ENCODE assay signal across 9 cellular contexts in the genomic region with DNA sequence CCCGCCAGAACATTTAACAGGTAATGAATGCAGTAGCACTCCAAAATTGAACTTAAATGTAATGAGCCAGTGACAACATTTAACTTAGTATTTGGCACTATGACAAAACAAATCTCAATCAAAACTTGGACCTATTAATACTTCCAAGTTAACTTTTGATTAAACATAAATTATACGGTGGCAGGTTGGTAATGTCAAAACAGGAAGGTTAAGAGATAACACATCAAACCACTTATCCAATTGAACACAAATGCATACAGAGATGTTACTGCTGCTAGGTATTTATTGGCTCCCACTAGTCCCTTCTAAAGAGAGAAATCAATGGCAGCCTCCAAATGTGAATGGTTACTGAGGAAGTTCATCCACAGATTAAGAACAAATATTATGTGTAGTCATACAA. TPM values are rescaled to one million over a fixed set of nuclear protein-coding genes. Genes with fewer than 3 reads are reported as not detected.
DNase-seq lines count a peak whose midpoint lies in the region; ATAC-seq and TF ChIP-seq lines count a peak whose summit lies in the region.
"Had no signal": no experiment of that assay in that cellular context is flagged by ENCODE, and none has a peak within 500 bp of the region (broad histone marks: within the 10 kb centered on the region; RNA-seq: fewer than 3 reads in every experiment).

No MANE protein-coding gene starts in this region.

- no peak overlapping the region for H3K4me3 Mint-ChIP-seq in CD4-positive, CD25-positive, alpha-beta regulatory T cell
- H3K4me3 Mint-ChIP-seq: activated CD8-positive, alpha-beta T cell treated with anti-CD3 and anti-CD28 coated beads, Interleukin-2, amount 10 ng/mL, durations not matched to agents 7 days and 5 days had no signal

- in situ Hi-C loops in GM13976 (cut with MboI; ENCODE audit: low sequenced_read_pairs, unreplicated experiment): loop anchor here (25.0 kb wide), 1 partner anchor 505 kb away; a partner anchor contains a TSS

- peak in 1 of 3 donors; percentile 16 for DNase-seq in CD4-positive, CD25-positive, alpha-beta regulatory T cell
- DNase-seq in MM.1S: no peak
- DNase-seq in epithelial cell of esophagus (ENCODE audit: low read depth): no peak
- no peak for DNase-seq in GM13976 (ENCODE audit: low spot score)
- no peak for DNase-seq in GM03348 (ENCODE audit: low spot score)
- no peak for DNase-seq in omental fat pad (ENCODE audit: low spot score)
- DNase-seq in effector CD4-positive, alpha-beta T cell: no peak

- no peak for TF ChIP-seq CTCF in MM.1S (IDR thresholded peaks at IDR 0.05; ENCODE audit: low read length)
- no peak for TF ChIP-seq CTCF in epithelial cell of esophagus (IDR thresholded peaks at IDR 0.05; ENCODE audit: insufficient read depth, low read depth, low read length, missing control alignments)
- no peak for TF ChIP-seq CTCF in neutrophil (IDR thresholded peaks at IDR 0.05)
- no peak for TF ChIP-seq CTCF in GM13976 (IDR thresholded peaks at IDR 0.05; ENCODE audit: borderline replicate concordance, control extremely low read depth, extremely low read depth, insufficient read depth, missing control alignments)
- no peak for TF ChIP-seq CTCF in omental fat pad (IDR thresholded peaks at IDR 0.05)

- H3K27me3 Mint-ChIP-seq in CD4-positive, CD25-positive, alpha-beta regulatory T cell: peaks cover 6% of the 10 kb centered on the region

- peaks cover 28% of the 10 kb centered on the region for H3F3A ChIP-seq in MM.1S (ENCODE audit: insufficient read depth, low read length)

- no peaks in the 10 kb centered on the region for H3K9me3 ChIP-seq in CD4-positive, CD25-positive, alpha-beta regulatory T cell (ENCODE audit: control insufficient read depth in 2 of 2, low read length in 2 of 2)
- H3K9me3 ChIP-seq in MM.1S (replicated peaks; ENCODE audit: insufficient read depth, low read length) (no peaks in the 10 kb centered on the region), neutrophil (no peaks in the 10 kb centered on the region)

- no peaks in the 10 kb centered on the region for H3K36me3 ChIP-seq in CD4-positive, CD25-positive, alpha-beta regulatory T cell (ENCODE audit: control insufficient read depth, insufficient read depth, low read length)
- H3K36me3 ChIP-seq in MM.1S (replicated peaks; ENCODE audit: insufficient read depth, low read length): no peaks in the 10 kb centered on the region
- no peaks in the 10 kb centered on the region for H3K36me3 ChIP-seq in neutrophil

- peaks cover 7% of the 10 kb centered on the region for H4K20me1 ChIP-seq in MM.1S (ENCODE audit: insufficient read depth, low read length)

- H3K9me3 Mint-ChIP-seq in CD4-positive, CD25-positive, alpha-beta regulatory T cell: no peaks in the 10 kb centered on the region

- H3K27ac ChIP-seq in CD4-positive, CD25-positive, alpha-beta regulatory T cell (ENCODE audit: insufficient read depth, low read length, poor library complexity, severe bottlenecking): peak overlapping the region; percentile 100
- H3K27ac ChIP-seq in MM.1S (ENCODE audit: low read length) (no peak overlapping the region; the same call in 1 of the 2 replicates), neutrophil (peak overlapping the region; percentile 99)

- H3K9ac ChIP-seq in MM.1S (ENCODE audit: low read length): peak overlapping the region; percentile 100; the same call in 1 of the 2 replicates

- H3K27me3 ChIP-seq in CD4-positive, CD25-positive, alpha-beta regulatory T cell (ENCODE audit: control insufficient read depth, insufficient read depth, low read length): no peaks in the 10 kb centered on the region
- no peaks in the 10 kb centered on the region for H3K27me3 ChIP-seq in MM.1S (replicated peaks; ENCODE audit: insufficient read depth, low read length)
- H3K27me3 ChIP-seq in neutrophil: no peaks in the 10 kb centered on the region

- peak overlapping the region; percentile 98 for H3K4me3 ChIP-seq in CD4-positive, CD25-positive, alpha-beta regulatory T cell (ENCODE audit: low read depth, low read length)
- H3K4me3 ChIP-seq in MM.1S (ENCODE audit: low read length) (peak overlapping the region; percentile 97), epithelial cell of esophagus (ENCODE audit: low read length) (peak overlapping the region; percentile 93), neutrophil (ENCODE audit: low read depth in 1 of 2, low read length in 1 of 2) (peak overlapping the region; percentile 82 to 99)

- no peak overlapping the region for H3K27ac Mint-ChIP-seq in CD4-positive, CD25-positive, alpha-beta regulatory T cell
- H3K27ac Mint-ChIP-seq: activated CD8-positive, alpha-beta T cell treated with anti-CD3 and anti-CD28 coated beads, Interleukin-2, amount 10 ng/mL, durations not matched to agents 7 days and 5 days had no signal

- ATAC-seq in CD4-positive, CD25-positive, alpha-beta regulatory T cell (ENCODE audit: low read depth in 2 of 2): no peak
- ATAC-seq in omental fat pad (ENCODE audit: low FRiP score): no peak
- ATAC-seq: activated CD8-positive, alpha-beta T cell treated with anti-CD3 and anti-CD28 coated beads, Interleukin-2, amount 10 ng/mL, durations not matched to agents 7 days and 5 days had no signal

- peaks cover 80% of the 10 kb centered on the region for H3K79me2 ChIP-seq in MM.1S (ENCODE audit: low read length)

- no peaks in the 10 kb centered on the region for H3K9me2 ChIP-seq in MM.1S (replicated peaks; ENCODE audit: insufficient read depth, low read length)

- peaks cover 5% of the 10 kb centered on the region for H3K36me3 Mint-ChIP-seq in CD4-positive, CD25-positive, alpha-beta regulatory T cell

- no peak overlapping the region for H2AFZ ChIP-seq in MM.1S (ENCODE audit: low read length)

- peaks cover 14 to 33% (median 24%) of the 10 kb centered on the region in 4 donors for H3K4me1 Mint-ChIP-seq in CD4-positive, CD25-positive, alpha-beta regulatory T cell

- peak overlapping the region; percentile 50 for H3K4me2 ChIP-seq in MM.1S (ENCODE audit: low read depth, low read length)

- H3K4me1 ChIP-seq in CD4-positive, CD25-positive, alpha-beta regulatory T cell (ENCODE audit: control insufficient read depth, insufficient read depth, low read length, poor library complexity, severe bottlenecking): peaks cover 60% of the 10 kb centered on the region
- H3K4me1 ChIP-seq in MM.1S (ENCODE audit: low read length) (peaks cover 12% of the 10 kb centered on the region; the same call in 1 of the 2 replicates), neutrophil (ENCODE audit: control insufficient read depth in 1 of 2, insufficient read depth in 1 of 2, low read depth in 1 of 2, low read length in 1 of 2) (peaks cover 55 to 62% of the 10 kb centered on the region in 2 experiments)

RNA-seq across cellular contexts. Expression of a gene that starts 1.8 kb away (rescaled TPM):
- 45.4 TPM for total RNA-seq in CD4-positive, CD25-positive, alpha-beta regulatory T cell
- polyA plus RNA-seq in CD4-positive, CD25-positive, alpha-beta regulatory T cell: 10 to 100 TPM; 12.9 to 15.9 (median 14.9) TPM
- total RNA-seq in omental fat pad: 10 to 100 TPM; 26.3 to 43.0 (median 31.8) TPM
